18 cellular contexts compared by ENCODE assay signal in genomic region chr4:170014359-170015008, GRCh38. TPM values are rescaled to one million over a fixed set of nuclear protein-coding genes. Genes with fewer than 3 reads are reported as not detected.
DNase-seq lines count a peak whose midpoint lies in the region; ATAC-seq and TF ChIP-seq lines count a peak whose summit lies in the region.
"Had no signal": no experiment of that assay in that cellular context is flagged by ENCODE, and none has a peak within 500 bp of the region (broad histone marks: within the 10 kb centered on the region; RNA-seq: fewer than 3 reads in every experiment).

No MANE protein-coding gene starts in this region.

- H3K27ac Mint-ChIP-seq in brain, result peak overlapping the region in 4 of 5 experiments; percentile 65 to 77 (median 74)
- H3K27ac Mint-ChIP-seq: CD4-positive, alpha-beta T cell; GM23338; stimulated activated memory B cell treated with anti-CD40 and anti-IgM and Interleukin-4, amounts not matched to agents 10 μg/mL and 1 μg/mL and 100 μg/mL, for 72 hours; T-helper 1 cell treated with Interleukin-12 subunit alpha and Interleukin-12 subunit beta and Interleukin-4 antibody, amounts not matched to agents 30 μg/mL and 1 μg/mL, for 36 hours had no signal

- H3K4me1 Mint-ChIP-seq in brain, result peaks cover 25% of the 10 kb centered on the region
- H3K4me1 Mint-ChIP-seq: stimulated activated memory B cell treated with anti-CD40 and anti-IgM and Interleukin-4, amounts not matched to agents 10 μg/mL and 1 μg/mL and 100 μg/mL, for 72 hours had no signal

- 70 to 71% methylated on average over 6 of the region's 6 CpGs for WGBS in lung, 2 donors

- no peaks in the 10 kb centered on the region for H3K36me3 ChIP-seq in lung (ENCODE audit: control insufficient read depth in 2 of 2, insufficient read depth in 2 of 2, low read length in 2 of 2)
- H3K36me3 ChIP-seq: left ventricle myocardium inferior, pancreas, upper lobe of left lung had no signal

- H3K9me3 ChIP-seq in lung (ENCODE audit: control insufficient read depth in 2 of 2, insufficient read depth in 1 of 2, low read length in 1 of 2), result no peaks in the 10 kb centered on the region
- H3K9me3 ChIP-seq: left ventricle myocardium inferior, pancreas, upper lobe of left lung had no signal

- intact Hi-C loops in left cardiac atrium (cut with DNase I) (no loop called here), Right ventricle myocardium superior (cut with DNase I) (no loop called here)

- peaks cover 0 to 11% (median 5%) of the 10 kb centered on the region in 5 experiments for H3K9me3 Mint-ChIP-seq in brain
- H3K9me3 Mint-ChIP-seq: CD4-positive, alpha-beta T cell; GM23338; stimulated activated memory B cell treated with anti-CD40 and anti-IgM and Interleukin-4, amounts not matched to agents 10 μg/mL and 1 μg/mL and 100 μg/mL, for 72 hours; T-helper 1 cell treated with Interleukin-12 subunit alpha and Interleukin-12 subunit beta and Interleukin-4 antibody, amounts not matched to agents 30 μg/mL and 1 μg/mL, for 36 hours had no signal

- TF ChIP-seq CTCF in brain (conservative IDR thresholded peaks at IDR 0.05), result no peak
- no peak for TF ChIP-seq CTCF in lung (IDR thresholded peaks at IDR 0.05; ENCODE audit: control extremely low read depth, extremely low read depth)

- H3K27me3 Mint-ChIP-seq in brain, result no peaks in the 10 kb centered on the region
- H3K27me3 Mint-ChIP-seq: CD4-positive, alpha-beta T cell; stimulated activated memory B cell treated with anti-CD40 and anti-IgM and Interleukin-4, amounts not matched to agents 10 μg/mL and 1 μg/mL and 100 μg/mL, for 72 hours had no signal

- no peaks in the 10 kb centered on the region for H3K4me1 ChIP-seq in lung (ENCODE audit: control insufficient read depth in 2 of 2, insufficient read depth in 2 of 2, low read length in 2 of 2)
- H3K4me1 ChIP-seq: left ventricle myocardium inferior, pancreas had no signal

- peaks cover 5% of the 10 kb centered on the region for H3K36me3 Mint-ChIP-seq in brain
- H3K36me3 Mint-ChIP-seq: stimulated activated memory B cell treated with anti-CD40 and anti-IgM and Interleukin-4, amounts not matched to agents 10 μg/mL and 1 μg/mL and 100 μg/mL, for 72 hours had no signal

- H3K27ac ChIP-seq in lung (ENCODE audit: low read depth in 1 of 2, low read length in 1 of 2), result no peak overlapping the region
- H3K27ac ChIP-seq: KMS-11, left ventricle myocardium inferior, pancreas, upper lobe of left lung had no signal

- ATAC-seq in left cardiac atrium (peak; percentile 34 to 96), Right ventricle myocardium superior (ENCODE audit: poor library complexity) (no peak), lung (ENCODE audit: insufficient read depth, low FRiP score) (peak; percentile 20), GM21723 (IDR thresholded peaks at IDR 0.05; ENCODE audit: unreplicated experiment) (no peak)
- ATAC-seq: GM23338; pancreas; stimulated activated memory B cell treated with anti-CD40 and anti-IgM and Interleukin-4, amounts not matched to agents 10 μg/mL and 1 μg/mL and 100 μg/mL, for 72 hours had no signal

- H3K27me3 ChIP-seq in lung (ENCODE audit: control insufficient read depth, insufficient read depth), result no peaks in the 10 kb centered on the region
- H3K27me3 ChIP-seq: pancreas, upper lobe of left lung had no signal

- H3K4me3 Mint-ChIP-seq in brain, result peak overlapping the region in 4 of 5 experiments; percentile 0 to 41 (median 28)
- H3K4me3 Mint-ChIP-seq: CD4-positive, alpha-beta T cell; GM23338; stimulated activated memory B cell treated with anti-CD40 and anti-IgM and Interleukin-4, amounts not matched to agents 10 μg/mL and 1 μg/mL and 100 μg/mL, for 72 hours; T-helper 1 cell treated with Interleukin-12 subunit alpha and Interleukin-12 subunit beta and Interleukin-4 antibody, amounts not matched to agents 30 μg/mL and 1 μg/mL, for 36 hours had no signal

- DNase-seq in left cardiac atrium (no peak), Right ventricle myocardium superior (no peak), lung (ENCODE audit: low spot score) (no peak), DMS 273 (lab: John Stamatoyannopoulos, UW; ENCODE audit: unreplicated experiment) (no peak), DMS153 treated with DMSO at 0.1 percent for 48 hours (lab: John Stamatoyannopoulos, UW; ENCODE audit: unreplicated experiment) (no peak), NCI-H82 treated with DMSO at 0.1 percent for 48 hours (lab: John Stamatoyannopoulos, UW; ENCODE audit: unreplicated experiment) (no peak)
- DNase-seq: activated CD4-positive, CD25-positive, alpha-beta regulatory T cell; activated gamma-delta T cell treated with Interleukin-2 at 50 U/mL for 16 hours; CD4-positive, alpha-beta T cell; left ventricle myocardium inferior; pancreas; upper lobe of left lung had no signal

- no peak overlapping the region for H3K4me3 ChIP-seq in lung
- H3K4me3 ChIP-seq: GM23338, left ventricle myocardium inferior, pancreas, upper lobe of left lung had no signal

RNA-seq across cellular contexts. Expression of gene MFAP3L, which starts 11.7 kb away (rescaled TPM):
- total RNA-seq in left cardiac atrium (1 to 10 TPM; 4.3 to 5.0 TPM), Right ventricle myocardium superior (3.6 TPM), lung (1 to 10 TPM; 3.4 to 5.3 TPM)
- polyA plus RNA-seq in brain (ENCODE audit: insufficient read depth, low read depth, low replicate concordance) (4.3 TPM), lung (1 to 10 TPM in 1 of 2 donors, under 1 TPM in 1; 0.87 to 1.4 TPM)

Comparison
In these comparisons a context has a peak if more than half of its experiments do, and no peak if none do; other contexts are left out.
1. ATAC-seq: peak in left cardiac atrium (2 of 2) and lung (single experiment); none in Right ventricle myocardium superior (single experiment) and GM21723 (single experiment).